Comparison of ENCODE assay signal across 20 cellular contexts in genomic region chr9:114309096-114309495, GRCh38. TPM values are rescaled to one million over a fixed set of nuclear protein-coding genes. Genes with fewer than 3 reads are reported as not detected.
"Had no signal": no experiment of that assay in that cellular context is flagged by ENCODE, and none has a peak within 500 bp of the region (broad histone marks: within the 10 kb centered on the region; RNA-seq: fewer than 3 reads in every experiment).

No MANE protein-coding gene starts in this region.

- H3K27me3 Mint-ChIP-seq: activated CD4-positive, alpha-beta T cell treated with anti-CD3 and anti-CD28 coated beads for 36 hours had no signal

- H3K4me3 ChIP-seq: heart right ventricle, left ventricle myocardium inferior, pancreas, upper lobe of left lung had no signal

- H3K27ac ChIP-seq: heart right ventricle, left ventricle myocardium inferior, pancreas, upper lobe of left lung, VCaP had no signal

- H3K27ac Mint-ChIP-seq: activated CD4-positive, alpha-beta T cell treated with anti-CD3 and anti-CD28 coated beads for 36 hours; activated T-cell treated with anti-CD3 and anti-CD28 coated beads, Interleukin-2, amount 50 U/mL, for 72 hours; stimulated activated memory B cell treated with anti-CD40 and anti-IgM and Interleukin-4, amounts not matched to agents 10 μg/mL and 1 μg/mL and 100 μg/mL, for 72 hours had no signal

- DNase-seq: activated CD4-positive, alpha-beta T cell treated with anti-CD3 and anti-CD28 coated beads for 36 hours; activated naive CD4-positive, alpha-beta T cell; activated T-cell treated with anti-CD3 and anti-CD28 coated beads, Interleukin-2, amount 50 U/mL, for 72 hours; effector CD4-positive, alpha-beta T cell; heart right ventricle; islet precursor cell; left ventricle myocardium inferior; mesenchymal stem cell; substantia nigra; T-helper 9 cell had no signal

- ATAC-seq: activated CD4-positive, alpha-beta T cell treated with anti-CD3 and anti-CD28 coated beads for 36 hours; activated T-cell treated with anti-CD3 and anti-CD28 coated beads, Interleukin-2, amount 50 U/mL, for 72 hours; heart right ventricle; pancreas; stimulated activated memory B cell treated with anti-CD40 and anti-IgM and Interleukin-4, amounts not matched to agents 10 μg/mL and 1 μg/mL and 100 μg/mL, for 72 hours had no signal

- H3K9me3 Mint-ChIP-seq: activated T-cell treated with anti-CD3 and anti-CD28 coated beads, Interleukin-2, amount 50 U/mL, for 72 hours; neural crest cell; stimulated activated memory B cell treated with anti-CD40 and anti-IgM and Interleukin-4, amounts not matched to agents 10 μg/mL and 1 μg/mL and 100 μg/mL, for 72 hours had no signal

- H3K9me3 ChIP-seq: left ventricle myocardium inferior, pancreas, upper lobe of left lung had no signal

- H3K4me1 ChIP-seq: pancreas had no signal

- H3K36me3 Mint-ChIP-seq: stimulated activated memory B cell treated with anti-CD40 and anti-IgM and Interleukin-4, amounts not matched to agents 10 μg/mL and 1 μg/mL and 100 μg/mL, for 72 hours had no signal

- H3K4me3 Mint-ChIP-seq: activated CD4-positive, alpha-beta T cell treated with anti-CD3 and anti-CD28 coated beads for 36 hours; activated T-cell treated with anti-CD3 and anti-CD28 coated beads, Interleukin-2, amount 50 U/mL, for 72 hours; neural crest cell; stimulated activated memory B cell treated with anti-CD40 and anti-IgM and Interleukin-4, amounts not matched to agents 10 μg/mL and 1 μg/mL and 100 μg/mL, for 72 hours had no signal

- H3K36me3 ChIP-seq: upper lobe of left lung had no signal

- H3K27me3 ChIP-seq: heart right ventricle, pancreas, upper lobe of left lung had no signal

RNA-seq across cellular contexts. Expression of gene ORM1, which starts 13.8 kb away (rescaled TPM):
- total RNA-seq: activated CD4-positive, alpha-beta T cell treated with anti-CD3 and anti-CD28 coated beads for 36 hours; activated T-cell treated with anti-CD3 and anti-CD28 coated beads, Interleukin-2, amount 50 U/mL, for 72 hours; astrocyte; endothelial cell of umbilical vein; left ventricle myocardium inferior; neural crest cell; renal cortical epithelial cell had no signal
- polyA plus RNA-seq: endothelial cell of umbilical vein had no signal

RNA-seq across cellular contexts. Expression of gene ORM2, which starts 20.6 kb away (rescaled TPM):
- total RNA-seq: activated CD4-positive, alpha-beta T cell treated with anti-CD3 and anti-CD28 coated beads for 36 hours; activated T-cell treated with anti-CD3 and anti-CD28 coated beads, Interleukin-2, amount 50 U/mL, for 72 hours; astrocyte; endothelial cell of umbilical vein; frontal cortex; heart right ventricle; left ventricle myocardium inferior; neural crest cell; renal cortical epithelial cell; skeletal muscle tissue had no signal
- polyA plus RNA-seq: endothelial cell of umbilical vein had no signal
